In the genomic region with DNA sequence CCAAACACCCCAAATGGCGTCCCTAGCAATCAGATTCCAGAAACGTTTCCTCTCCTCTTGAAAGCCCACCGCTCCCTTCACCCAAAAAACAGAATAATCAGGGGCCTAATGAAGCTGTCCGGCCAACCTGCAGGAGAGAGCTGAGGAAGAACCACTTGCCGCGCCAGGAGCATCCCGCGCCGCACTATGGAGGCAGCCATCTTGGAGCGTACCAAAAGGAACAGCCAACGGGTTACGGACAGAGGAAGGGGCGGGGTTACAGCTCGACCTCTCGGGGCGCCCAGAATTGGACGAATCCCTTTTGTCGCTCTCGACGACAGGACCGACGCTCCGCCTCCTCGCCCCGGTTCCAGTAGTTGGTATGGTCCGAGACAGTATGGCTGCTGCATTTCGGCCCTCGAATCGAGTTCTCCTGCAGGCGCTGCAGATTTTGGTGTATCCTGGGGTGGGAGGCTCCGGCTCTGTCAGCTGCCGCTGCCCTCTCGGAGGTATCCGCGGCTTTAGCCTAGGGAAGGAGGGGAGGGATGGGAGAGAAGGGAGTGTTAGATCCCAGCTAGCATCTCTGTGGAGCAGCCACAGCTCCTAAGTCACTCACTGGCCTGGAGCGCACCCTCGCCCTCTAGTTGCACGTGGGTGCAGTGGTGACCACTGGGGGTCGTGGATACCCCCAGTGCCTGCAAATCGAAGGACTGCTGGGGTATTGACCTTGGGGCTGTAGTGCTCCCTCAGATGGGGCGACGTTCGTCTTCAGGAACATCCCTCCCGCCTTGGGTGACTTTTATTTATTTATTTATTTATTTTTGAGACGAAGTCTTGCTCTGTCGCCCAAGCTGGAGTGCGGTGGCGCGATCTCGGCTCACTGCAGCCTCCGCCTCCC, we compare ENCODE assay signal across 8 cellular contexts. TPM values are rescaled to one million over a fixed set of nuclear protein-coding genes. Genes with fewer than 3 reads are reported as not detected.
DNase-seq lines count a peak whose midpoint lies in the region; ATAC-seq and TF ChIP-seq lines count a peak whose summit lies in the region.

A gene (minus strand): TSS at position 219 of the 877 bp plus-strand sequence. CDS start 19 bp downstream, at position 200.
A gene with protein sequence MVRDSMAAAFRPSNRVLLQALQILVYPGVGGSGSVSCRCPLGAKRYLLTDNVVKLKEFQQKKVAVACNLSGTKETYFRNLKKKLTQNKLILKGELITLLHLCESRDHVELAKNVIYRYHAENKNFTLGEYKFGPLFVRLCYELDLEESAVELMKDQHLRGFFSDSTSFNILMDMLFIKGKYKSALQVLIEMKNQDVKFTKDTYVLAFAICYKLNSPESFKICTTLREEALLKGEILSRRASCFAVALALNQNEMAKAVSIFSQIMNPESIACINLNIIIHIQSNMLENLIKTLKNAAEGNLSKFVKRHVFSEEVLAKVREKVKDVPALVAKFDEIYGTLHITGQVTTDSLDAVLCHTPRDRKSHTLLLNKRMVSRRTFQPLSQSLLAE (plus strand): TSS at position 352 of the 877 bp plus-strand sequence. CDS start 10 bp downstream, at position 362.

- H3K4me1 Mint-ChIP-seq in activated T-helper 2 cell treated with anti-CD3 and anti-CD28 coated beads, Interferon-gamma antibody, Interleukin-2, Interleukin-4, amounts not matched to agents 10 μg/mL and 5 μg/mL and 100 μg/mL, durations not matched to agents 14 hours and 24 hours and 36 hours (ENCODE audit: low read depth), result peaks cover 31% of the 10 kb centered on the region
- peaks cover 17 to 32% of the 10 kb centered on the region in 2 donors for H3K4me1 Mint-ChIP-seq in natural killer cell

- H3K27ac ChIP-seq in RWPE1, result peak within 1 kb of the TSS; percentile 77

- ATAC-seq in natural killer cell, result peak; percentile 98 to 100 (median 99)

- POLR2A ChIA-PET in RWPE1 (lab: Yijun Ruan, JAX; ENCODE audit: low non-redundant PET), result interaction anchor here (0.6 to 1.3 kb wide), 2 partner anchors 14 to 17 kb away, joined by 3 read pairs; no protein-coding TSS in a partner anchor

- peak; percentile 100 for DNase-seq in ELR (ENCODE audit: low read depth)
- DNase-seq in H4 (ENCODE audit: low spot score), result peak; percentile 97
- peak; percentile 98 for DNase-seq in LNCaP clone FGC (ENCODE audit: low read depth)
- DNase-seq in RWPE1 (ENCODE audit: low spot score), result peak; percentile 100
- DNase-seq in activated T-helper 2 cell treated with anti-CD3 and anti-CD28 coated beads, Interferon-gamma antibody, Interleukin-2, Interleukin-4, amounts not matched to agents 10 μg/mL and 5 μg/mL and 100 μg/mL, durations not matched to agents 14 hours and 24 hours and 36 hours (ENCODE audit: low spot score), result peak; percentile 93
- DNase-seq in fibroblast of peridontal ligament (ENCODE audit: extremely low read depth), result peak; percentile 98
- DNase-seq in natural killer cell, result peak; percentile 87
- DNase-seq in stimulated activated naive CD4-positive, alpha-beta T cell treated with Interleukin-2 at 50 U/mL for 16 hours (lab: John Stamatoyannopoulos, UW), result peak; percentile 95

- no peak for TF ChIP-seq CTCF in LNCaP clone FGC (IDR thresholded peaks at IDR 0.05; ENCODE audit: control insufficient read depth, extremely low read depth, insufficient read depth)
- TF ChIP-seq CTCF in RWPE1 (conservative IDR thresholded peaks at IDR 0.05; ENCODE audit: low read depth), result no peak
- TF ChIP-seq CTCF in natural killer cell (IDR thresholded peaks at IDR 0.05), result no peak

- no peaks in the 10 kb centered on the region for H3K27me3 Mint-ChIP-seq in activated T-helper 2 cell treated with anti-CD3 and anti-CD28 coated beads, Interferon-gamma antibody, Interleukin-2, Interleukin-4, amounts not matched to agents 10 μg/mL and 5 μg/mL and 100 μg/mL, durations not matched to agents 14 hours and 24 hours and 36 hours (ENCODE audit: low read depth)
- no peaks in the 10 kb centered on the region for H3K27me3 Mint-ChIP-seq in natural killer cell (ENCODE audit: low read depth in 2 of 2)

- intact Hi-C loops in activated T-helper 2 cell treated with anti-CD3 and anti-CD28 coated beads, Interferon-gamma antibody, Interleukin-2, Interleukin-4, amounts not matched to agents 10 μg/mL and 5 μg/mL and 100 μg/mL, durations not matched to agents 14 hours and 24 hours and 36 hours (cut with micrococcal nuclease), result loop anchor here (1.0 to 2.0 kb wide), 2 partner anchors 12 to 29 kb away; no protein-coding TSS in a partner anchor
- intact Hi-C loops in natural killer cell (cut with micrococcal nuclease), result loop anchor here (1.0 kb wide), 1 partner anchor 12 kb away; no protein-coding TSS in a partner anchor

- H3K4me3 ChIP-seq in LNCaP clone FGC (ENCODE audit: low read depth, low read length), result peak within 1 kb of the TSS; percentile 81

- peak within 1 kb of the TSS; percentile 85 for H3K27ac Mint-ChIP-seq in activated T-helper 2 cell treated with anti-CD3 and anti-CD28 coated beads, Interferon-gamma antibody, Interleukin-2, Interleukin-4, amounts not matched to agents 10 μg/mL and 5 μg/mL and 100 μg/mL, durations not matched to agents 14 hours and 24 hours and 36 hours
- peak within 1 kb of the TSS; percentile 84 to 90 for H3K27ac Mint-ChIP-seq in natural killer cell

- H3K4me3 Mint-ChIP-seq in activated T-helper 2 cell treated with anti-CD3 and anti-CD28 coated beads, Interferon-gamma antibody, Interleukin-2, Interleukin-4, amounts not matched to agents 10 μg/mL and 5 μg/mL and 100 μg/mL, durations not matched to agents 14 hours and 24 hours and 36 hours (ENCODE audit: low read depth), result peak within 1 kb of the TSS; percentile 93
- H3K4me3 Mint-ChIP-seq in natural killer cell, result peak within 1 kb of the TSS; percentile 89

- H3K36me3 Mint-ChIP-seq in activated T-helper 2 cell treated with anti-CD3 and anti-CD28 coated beads, Interferon-gamma antibody, Interleukin-2, Interleukin-4, amounts not matched to agents 10 μg/mL and 5 μg/mL and 100 μg/mL, durations not matched to agents 14 hours and 24 hours and 36 hours (ENCODE audit: low read depth), result peaks cover 56% of the 10 kb centered on the region
- H3K36me3 Mint-ChIP-seq in natural killer cell, result peaks cover 8% of the 10 kb centered on the region

- no peaks in the 10 kb centered on the region for H3K9me3 Mint-ChIP-seq in activated T-helper 2 cell treated with anti-CD3 and anti-CD28 coated beads, Interferon-gamma antibody, Interleukin-2, Interleukin-4, amounts not matched to agents 10 μg/mL and 5 μg/mL and 100 μg/mL, durations not matched to agents 14 hours and 24 hours and 36 hours
- H3K9me3 Mint-ChIP-seq in natural killer cell, result no peaks in the 10 kb centered on the region

- CTCF ChIA-PET in RWPE1 (lab: Yijun Ruan, JAX), result interaction anchor here (0.5 to 1.5 kb wide), 7 partner anchors 10 to 498 kb away, joined by 3 to 7 read pairs (median 3); no protein-coding TSS in a partner anchor

RNA-seq across cellular contexts. Expression of the first gene that starts in this region (rescaled TPM):
- total RNA-seq in H4 (2014; rRNA removed; shearing (Covaris generic)), result 81.2 and 88.0 TPM in 2 replicates
- total RNA-seq in activated T-helper 2 cell treated with anti-CD3 and anti-CD28 coated beads, Interferon-gamma antibody, Interleukin-2, Interleukin-4, amounts not matched to agents 10 μg/mL and 5 μg/mL and 100 μg/mL, durations not matched to agents 14 hours and 24 hours and 36 hours, result 96.8 and 98.4 TPM in 2 replicates
- 10 to 100 TPM; 25.5 to 36.5 (median 36.3) TPM for total RNA-seq in natural killer cell

RNA-seq across cellular contexts. Expression of the second gene that starts in this region (rescaled TPM):
- 9.0 and 15.4 TPM in 2 replicates for total RNA-seq in H4 (2014; rRNA removed; shearing (Covaris generic))
- 14.7 and 16.8 TPM in 2 replicates for total RNA-seq in activated T-helper 2 cell treated with anti-CD3 and anti-CD28 coated beads, Interferon-gamma antibody, Interleukin-2, Interleukin-4, amounts not matched to agents 10 μg/mL and 5 μg/mL and 100 μg/mL, durations not matched to agents 14 hours and 24 hours and 36 hours
- total RNA-seq in natural killer cell, result 1 to 10 TPM; 4.9 to 5.9 (median 5.0) TPM

Comparison
In these comparisons a context has a peak if more than half of its experiments do, and no peak if none do; other contexts are left out.
1. Peak in every context shown above with its lines: DNase-seq, ATAC-seq, H3K4me3 ChIP-seq and H3K27ac ChIP-seq.